9 cellular contexts compared by ENCODE assay signal in genomic region chr1:146007048-146007784, GRCh38. TPM values are rescaled to one million over a fixed set of nuclear protein-coding genes. Genes with fewer than 3 reads are reported as not detected.
A peak's percentile ranks its signal among the peaks of the same experiment; 100 is the strongest.
DNase-seq lines count a peak whose midpoint lies in the region; ATAC-seq and TF ChIP-seq lines count a peak whose summit lies in the region.
"Had no signal": no experiment of that assay in that cellular context is flagged by ENCODE, and none has a peak within 500 bp of the region (broad histone marks: within the 10 kb centered on the region; RNA-seq: fewer than 3 reads in every experiment).

No MANE protein-coding gene starts in this region.

- ATAC-seq in left colon = peak; percentile 57
- ATAC-seq in HG02852 (IDR thresholded peaks at IDR 0.05; ENCODE audit: unreplicated experiment) = no peak

- H3K9me3 ChIP-seq in Caco-2 = no peaks in the 10 kb centered on the region

- no peak overlapping the region for H3K4me3 ChIP-seq in Caco-2 (ENCODE audit: low read depth, low read length)
- no peak overlapping the region for H3K4me3 ChIP-seq in WI38 (ENCODE audit: low read depth, low read length)

- CTCF ChIA-PET in Caco-2 (lab: Charles Lee) = interaction anchor here (1.0 to 2.1 kb wide), 8 partner anchors 16 to 162 kb away, joined by 3 to 22 read pairs (median 4); partner anchors contain the start of gene NUDT17
- CTCF ChIA-PET in HEK293T (lab: Yijun Ruan, JAX) = interaction anchor here (0.6 to 2.3 kb wide), 14 partner anchors 10 to 149 kb away, joined by 3 to 42 read pairs (median 5); partner anchors contain the start of genes ANKRD34A, PIAS3, POLR3GL and TXNIP

- H3K36me3 Mint-ChIP-seq in Caco-2 (ENCODE audit: insufficient read depth, unreplicated experiment) = no peaks in the 10 kb centered on the region

- intact Hi-C loops in Caco-2 (cut with micrococcal nuclease; ENCODE audit: unreplicated experiment) (loop anchor here (1.0 kb wide), 4 partner anchors 11 to 115 kb away; partner anchors contain the start of gene TXNIP), left colon (cut with DNase I, micrococcal nuclease) (no loop called here)

- no peaks in the 10 kb centered on the region for H3K36me3 ChIP-seq in Caco-2 (ENCODE audit: control insufficient read depth, insufficient read depth, low read length)

- peak in 1 of 2 experiments; percentile 70 for DNase-seq in Caco-2
- DNase-seq in HEK293T (ENCODE audit: extremely low spot score) = peak; percentile 65
- peak; percentile 85 for DNase-seq in NCI-H2196 (lab: John Stamatoyannopoulos, UW; ENCODE audit: unreplicated experiment)
- peak; percentile 80 for DNase-seq in cerebellum (ENCODE audit: low spot score)
- peak in 1 of 2 donors; percentile 63 for DNase-seq in left colon
- DNase-seq in stimulated activated CD4-positive, alpha-beta T cell treated with anti-CD3 and anti-CD28 coated beads, Interleukin-4, amount 100 ng/mL, for 1 hour = peak; percentile 35

- no peak overlapping the region for H3K27ac Mint-ChIP-seq in Caco-2 (ENCODE audit: unreplicated experiment)

- peaks cover 4% of the 10 kb centered on the region for H3K4me1 Mint-ChIP-seq in Caco-2 (ENCODE audit: low read depth, unreplicated experiment)

- H3K4me3 Mint-ChIP-seq in Caco-2 (ENCODE audit: unreplicated experiment) = no peak overlapping the region

- no peaks in the 10 kb centered on the region for H3K27me3 Mint-ChIP-seq in Caco-2 (ENCODE audit: insufficient read depth, unreplicated experiment)

- H3K27me3 ChIP-seq in Caco-2 (replicated peaks; ENCODE audit: control insufficient read depth, insufficient read depth, low read length) = no peaks in the 10 kb centered on the region

- POLR2A ChIA-PET in Caco-2 (lab: Charles Lee) = no interaction called here
- POLR2A ChIA-PET in HEK293T (lab: Yijun Ruan, JAX) = interaction anchor here (0.7 to 1.3 kb wide), 5 partner anchors 10 to 80 kb away, joined by 3 to 5 read pairs (median 3); partner anchors contain the start of genes ANKRD34A, LIX1L, POLR3GL and RBM8A

- no TSS peak for BruUV-seq in Caco-2 (replicated peaks; lab: Mats Ljungman, UMichigan)

- 0 out of 2 replicates have a peak, but pooled peaks cover 3% of the 10 kb centered on the region for H3K4me1 ChIP-seq in Caco-2

- H3K9me3 Mint-ChIP-seq in Caco-2 (ENCODE audit: unreplicated experiment) = no peaks in the 10 kb centered on the region

- peak; percentile 56 to 83 for TF ChIP-seq CTCF in Caco-2 (IDR thresholded peaks at IDR 0.05; ENCODE audit: insufficient read depth in 1 of 2, low read depth in 1 of 2, low read length in 1 of 2, severe bottlenecking in 1 of 2, unreplicated experiment in 1 of 2)
- peak; percentile 44; the same call in 1 of the 2 replicates for TF ChIP-seq CTCF in WI38 (IDR thresholded peaks at IDR 0.05; ENCODE audit: low read depth, low read length)

TF ChIP-seq in HEK293T, 16 proteins besides CTCF, POLR2A, EP300 and RAD21:
- TF ChIP-seq TARDBP (IDR thresholded peaks at IDR 0.05) = no peak

RNA-seq across cellular contexts. Expression of gene TXNIP, which starts 10.8 kb away (rescaled TPM):
- total RNA-seq in Caco-2 (2022) (27.5 and 38.6 TPM in 2 replicates), cerebellum (147 TPM), left colon (100 to 1,000 TPM; 550 to 720 TPM)

RNA-seq across cellular contexts. Expression of gene HJV, which starts 14.3 kb away (rescaled TPM):
- total RNA-seq in Caco-2 (2022) (not detected in 2 replicates), cerebellum (not detected), left colon (not detected)
- total RNA-seq: T-helper 2 cell treated with Interferon-gamma antibody and Interleukin-4, amounts not matched to agents 100 ng/mL and 5 ng/mL, for 36 hours had no signal

RNA-seq across cellular contexts. Expression of gene POLR3GL, which starts 42.7 kb away (rescaled TPM):
- total RNA-seq in Caco-2 (2022) = 2.9 and 3.4 TPM in 2 replicates
- 5.7 TPM for total RNA-seq in cerebellum
- total RNA-seq in left colon = 10 to 100 TPM; 13.6 to 17.0 TPM

RNA-seq across cellular contexts. Expression of gene ANKRD34A, which starts 42.8 kb away (rescaled TPM):
- total RNA-seq in Caco-2 (2022) (0.19 and 0.77 TPM in 2 replicates), cerebellum (1.1 TPM), left colon (under 1 TPM; 0.27 to 0.42 TPM)

RNA-seq across cellular contexts. Expression of gene LIX1L, which starts 49.4 kb away (rescaled TPM):
- total RNA-seq in Caco-2 (2022) = 0.82 and 1.1 TPM in 2 replicates
- total RNA-seq in cerebellum = 27.1 TPM
- 1 to 10 TPM; 4.2 to 9.0 TPM for total RNA-seq in left colon
